In the genomic region with DNA sequence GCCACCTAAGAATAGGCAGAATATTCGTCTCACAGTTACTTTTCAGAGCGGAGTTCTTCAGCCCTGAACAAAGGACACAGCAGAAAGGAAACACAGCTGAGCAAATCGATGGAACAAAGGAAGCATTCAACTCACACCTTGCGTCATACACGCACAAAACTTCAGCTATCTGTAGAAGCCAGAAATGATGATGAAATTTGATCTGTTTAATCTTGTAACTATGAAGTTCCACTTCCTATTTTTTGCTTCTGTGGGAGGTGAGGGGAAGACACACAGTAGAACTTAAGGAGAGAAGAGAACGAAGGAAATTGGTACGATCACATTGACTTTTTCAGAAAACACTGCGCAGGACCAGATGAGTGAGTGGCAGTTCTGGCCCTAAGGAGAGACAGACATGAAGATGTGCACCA, we compare ENCODE assay signal across 1 cellular context.
TF ChIP-seq lines count a peak whose summit lies in the region.

No MANE protein-coding gene starts in this region.

TF ChIP-seq in IMR-90, 13 proteins besides CTCF, POLR2A, EP300 and RAD21:
- TF ChIP-seq CEBPB (IDR thresholded peaks at IDR 0.05; ENCODE audit: low read depth, low read length) (peak; percentile 91), RFX5 (IDR thresholded peaks at IDR 0.05; ENCODE audit: low read depth, low read length) (no peak)
